Comparison of ENCODE assay signal across 13 cellular contexts in genomic region chr4:185412412-185412811, GRCh38.
"Had no signal": no experiment of that assay in that cellular context is flagged by ENCODE, and none has a peak within 500 bp of the region (broad histone marks: within the 10 kb centered on the region; RNA-seq: fewer than 3 reads in every experiment).

No MANE protein-coding gene starts in this region.

- H3K9me3 ChIP-seq: lower lobe of right lung, prostate gland, spleen, suprapubic skin had no signal

- H3K4me1 ChIP-seq: foreskin keratinocyte, lower lobe of right lung, prostate gland, suprapubic skin had no signal

- DNase-seq: activated CD4-positive, alpha-beta T cell treated with anti-CD3 and anti-CD28 coated beads for 4 hours; activated gamma-delta T cell treated with Interleukin-2 at 50 U/mL for 16 hours; activated naive CD8-positive, alpha-beta T cell treated with anti-CD3 and anti-CD28 coated beads for 36 hours; foreskin keratinocyte; kidney glomerular epithelial cell; lower lobe of right lung; midbrain; spleen; T-helper 2 cell had no signal

- H3K36me3 ChIP-seq: prostate gland had no signal

- H3K27ac ChIP-seq: foreskin keratinocyte, lower lobe of right lung, prostate gland, suprapubic skin had no signal

- H3K4me3 ChIP-seq: lower lobe of right lung, prostate gland, spleen, suprapubic skin had no signal

- H3K27me3 ChIP-seq: foreskin keratinocyte, spleen, suprapubic skin had no signal

- FAIRE-seq: endometrium had no signal

- ATAC-seq: foreskin keratinocyte, lower lobe of right lung, WTC11 had no signal
